ENCODE assay signal across 22 cellular contexts in genomic region chr2:33525666-33526065, GRCh38.
"Had no signal": no experiment of that assay in that cellular context is flagged by ENCODE, and none has a peak within 500 bp of the region (broad histone marks: within the 10 kb centered on the region; RNA-seq: fewer than 3 reads in every experiment).

No MANE protein-coding gene starts in this region.

- H3K27me3 ChIP-seq: cardiac muscle cell, gastroesophageal sphincter, spleen, transverse colon had no signal

- H3K36me3 ChIP-seq: gastroesophageal sphincter, transverse colon had no signal

- H3K27ac ChIP-seq: cardiac muscle cell, gastroesophageal sphincter, transverse colon had no signal

- H3K27me3 Mint-ChIP-seq: activated CD4-positive, alpha-beta T cell treated with anti-CD3 and anti-CD28 coated beads for 36 hours; naive thymus-derived CD4-positive, alpha-beta T cell had no signal

- H3K4me3 Mint-ChIP-seq: activated CD4-positive, alpha-beta T cell treated with anti-CD3 and anti-CD28 coated beads for 36 hours; activated naive CD4-positive, alpha-beta T cell treated with anti-CD3 and anti-CD28 coated beads for 36 hours; activated T-cell treated with anti-CD3 and anti-CD28 coated beads, Interleukin-2, amount 50 U/mL, for 4 hours; endodermal cell; naive thymus-derived CD4-positive, alpha-beta T cell; neural crest cell; T-helper 1 cell treated with Interleukin-12 subunit alpha and Interleukin-12 subunit beta and Interleukin-4 antibody, amounts not matched to agents 30 μg/mL and 1 μg/mL, for 36 hours; WTC11 had no signal

- H3K27ac Mint-ChIP-seq: activated CD4-positive, alpha-beta T cell treated with anti-CD3 and anti-CD28 coated beads for 36 hours; activated naive CD4-positive, alpha-beta T cell treated with anti-CD3 and anti-CD28 coated beads for 36 hours; endodermal cell; WTC11 had no signal

- H3K4me3 ChIP-seq: cardiac muscle cell, gastroesophageal sphincter, mucosa of descending colon, spleen, transverse colon had no signal

- H3K9me3 Mint-ChIP-seq: activated naive CD4-positive, alpha-beta T cell treated with anti-CD3 and anti-CD28 coated beads for 36 hours; activated T-cell treated with anti-CD3 and anti-CD28 coated beads, Interleukin-2, amount 50 U/mL, for 4 hours; endodermal cell; naive thymus-derived CD4-positive, alpha-beta T cell; neural crest cell; T-helper 1 cell treated with Interleukin-12 subunit alpha and Interleukin-12 subunit beta and Interleukin-4 antibody, amounts not matched to agents 30 μg/mL and 1 μg/mL, for 36 hours; WTC11 had no signal

- DNase-seq: activated CD4-positive, alpha-beta T cell treated with anti-CD3 and anti-CD28 coated beads for 36 hours; activated CD4-positive, alpha-beta T cell treated with anti-CD3 and anti-CD28 coated beads, Interleukin-2, amount 50 U/mL, for 48 hours; activated CD8-positive, alpha-beta memory T cell treated with anti-CD3 and anti-CD28 coated beads, Interleukin-2, amount 50 U/mL, for 48 hours; activated effector memory CD4-positive, alpha-beta T cell treated with Interleukin-2 at 50 U/mL for 16 hours; activated naive CD4-positive, alpha-beta T cell treated with anti-CD3 and anti-CD28 coated beads for 36 hours; activated T-cell treated with anti-CD3 and anti-CD28 coated beads, Interleukin-2, amount 50 U/mL, for 4 hours; cortex of kidney; endodermal cell; head of caudate nucleus; left colon; mucosa of descending colon; naive thymus-derived CD4-positive, alpha-beta T cell; occipital lobe; posterior cingulate gyrus; spleen; stimulated activated CD4-positive, alpha-beta T cell treated with anti-CD3 and anti-CD28 coated beads, Interleukin-4, amount 100 ng/mL, for 24 hours; transverse colon had no signal

- H3K4me1 Mint-ChIP-seq: endodermal cell had no signal

- H3K36me3 Mint-ChIP-seq: WTC11 had no signal

- H3K9me3 ChIP-seq: gastroesophageal sphincter, mucosa of descending colon, spleen, transverse colon had no signal

- ATAC-seq: activated T-cell treated with anti-CD3 and anti-CD28 coated beads, Interleukin-2, amount 50 U/mL, for 4 hours; gastroesophageal sphincter; left colon; naive thymus-derived CD4-positive, alpha-beta T cell; WTC11 had no signal
